ENCODE assay signal across 18 cellular contexts in the genomic region with DNA sequence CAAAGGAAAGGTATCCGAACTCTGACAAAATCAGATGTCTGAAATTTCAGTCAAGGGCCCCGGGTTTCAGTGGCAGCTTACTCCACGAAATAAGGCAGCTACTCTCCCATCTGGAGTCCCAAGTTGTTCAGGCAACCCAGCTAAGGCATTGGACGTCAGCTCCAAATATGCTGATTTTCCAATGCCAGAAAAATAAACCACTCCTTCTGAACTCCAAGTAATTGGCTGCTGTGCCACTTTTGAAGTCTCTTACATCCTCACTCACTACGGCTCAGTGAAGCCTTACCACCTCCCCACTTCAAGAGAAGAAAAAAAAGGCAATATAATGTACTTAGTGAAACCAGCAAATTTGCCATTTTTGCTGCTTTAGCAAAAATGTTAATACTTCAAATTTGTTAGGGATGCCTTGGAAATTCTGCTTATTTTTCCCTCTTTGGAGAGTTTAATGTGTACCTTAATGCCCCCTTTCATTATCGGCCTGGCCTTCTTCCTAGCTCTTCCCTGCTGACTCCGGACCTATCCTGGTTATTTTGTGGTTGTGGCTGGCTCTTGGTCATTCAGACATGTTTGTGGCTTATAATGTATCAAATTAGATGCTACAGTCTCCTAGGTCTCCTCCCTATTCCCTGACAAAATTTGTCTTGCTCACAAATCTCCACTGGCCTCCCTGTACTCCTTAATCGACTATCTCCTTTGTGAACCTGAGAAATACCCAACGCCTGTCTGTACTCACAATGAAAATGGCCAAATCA.
A peak's percentile ranks its signal among the peaks of the same experiment; 100 is the strongest.
DNase-seq lines count a peak whose midpoint lies in the region; FAIRE-seq and TF ChIP-seq lines count a peak whose summit lies in the region.
"Had no signal": no experiment of that assay in that cellular context is flagged by ENCODE, and none has a peak within 500 bp of the region (broad histone marks: within the 10 kb centered on the region; RNA-seq: fewer than 3 reads in every experiment).

No MANE protein-coding gene starts in this region.

- peak overlapping the region; percentile 85 for H3K27ac Mint-ChIP-seq in astrocyte (ENCODE audit: unreplicated experiment)
- peak overlapping the region; percentile 88 for H3K27ac Mint-ChIP-seq in osteocyte (ENCODE audit: unreplicated experiment)
- H3K27ac Mint-ChIP-seq: CD4-positive, alpha-beta T cell had no signal

- 85% methylated on average over 8 of the region's 9 CpGs for WGBS in esophagus muscularis mucosa

- H3K4me1 Mint-ChIP-seq in astrocyte (ENCODE audit: low read depth, unreplicated experiment) = peaks cover 37% of the 10 kb centered on the region
- peaks cover 51% of the 10 kb centered on the region for H3K4me1 Mint-ChIP-seq in osteocyte (ENCODE audit: unreplicated experiment)

- no peak overlapping the region for H3K27ac ChIP-seq in astrocyte (ENCODE audit: low read depth, low read length)
- H3K27ac ChIP-seq in esophagus muscularis mucosa (replicated peaks in 1 of 4) = no peak overlapping the region
- no peak overlapping the region for H3K27ac ChIP-seq in effector memory CD4-positive, alpha-beta T cell (ENCODE audit: insufficient read depth, low read length, poor library complexity, severe bottlenecking)
- H3K27ac ChIP-seq: GM23248, RWPE1 had no signal

- H3K36me3 Mint-ChIP-seq in astrocyte (ENCODE audit: low read depth, unreplicated experiment) (no peaks in the 10 kb centered on the region), osteocyte (ENCODE audit: unreplicated experiment) (no peaks in the 10 kb centered on the region)

- H4K20me1 ChIP-seq in astrocyte (ENCODE audit: insufficient read depth, low read length) = no peaks in the 10 kb centered on the region

- H3K27me3 Mint-ChIP-seq in astrocyte (ENCODE audit: low read depth, unreplicated experiment) = no peaks in the 10 kb centered on the region
- no peaks in the 10 kb centered on the region for H3K27me3 Mint-ChIP-seq in osteocyte (ENCODE audit: unreplicated experiment)

- no peak overlapping the region for H3K9ac ChIP-seq in astrocyte (ENCODE audit: low read length)
- H3K9ac ChIP-seq: GM23248 had no signal

- H3K4me1 ChIP-seq in astrocyte (ENCODE audit: insufficient read depth, low read length) = peaks cover 8% of the 10 kb centered on the region
- H3K4me1 ChIP-seq in esophagus muscularis mucosa = no peaks in the 10 kb centered on the region
- no peaks in the 10 kb centered on the region for H3K4me1 ChIP-seq in effector memory CD4-positive, alpha-beta T cell (ENCODE audit: control insufficient read depth, insufficient read depth, low read length, poor library complexity, severe bottlenecking)

- no peaks in the 10 kb centered on the region for H3K9me3 Mint-ChIP-seq in astrocyte (ENCODE audit: unreplicated experiment)
- no peaks in the 10 kb centered on the region for H3K9me3 Mint-ChIP-seq in osteocyte (ENCODE audit: unreplicated experiment)

- no peak for FAIRE-seq in astrocyte (lab: Jason Lieb, UNC)
- FAIRE-seq: G401.6, GM12891 had no signal

- intact Hi-C loops in esophagus muscularis mucosa (cut with DNase I) = no loop called here

- no peak overlapping the region for H2AFZ ChIP-seq in astrocyte (ENCODE audit: low read depth, low read length)
- H2AFZ ChIP-seq: GM23248 had no signal

- no peak for TF ChIP-seq EP300 in esophagus muscularis mucosa (IDR thresholded peaks at IDR 0.05)

- no peak for TF ChIP-seq POLR2A in esophagus muscularis mucosa (IDR thresholded peaks at IDR 0.05; ENCODE audit: low read depth)

- no peak for TF ChIP-seq CTCF in astrocyte (IDR thresholded peaks at IDR 0.05; ENCODE audit: insufficient read depth, low read depth, low read length)
- TF ChIP-seq CTCF in osteocyte (IDR thresholded peaks at IDR 0.05) = no peak
- no peak for TF ChIP-seq CTCF in esophagus muscularis mucosa (IDR thresholded peaks at IDR 0.05)

- no peaks in the 10 kb centered on the region for H3K27me3 ChIP-seq in astrocyte (ENCODE audit: insufficient read depth, low read length)
- H3K27me3 ChIP-seq in esophagus muscularis mucosa = no peaks in the 10 kb centered on the region
- H3K27me3 ChIP-seq in effector memory CD4-positive, alpha-beta T cell (replicated peaks; ENCODE audit: control insufficient read depth, insufficient read depth, low read length, poor library complexity, severe bottlenecking) = no peaks in the 10 kb centered on the region

- DNase-seq in HK-2 (ENCODE audit: unreplicated experiment) (peak; percentile 12), astrocyte (ENCODE audit: low read depth) (no peak), kidney tubule cell (ENCODE audit: low spot score) (peak; percentile 28), osteocyte (ENCODE audit: extremely low spot score, unreplicated experiment) (no peak), esophagus muscularis mucosa (ENCODE audit: extremely low spot score) (no peak), C1 segment of cervical spinal cord (lab: John Stamatoyannopoulos, UW) (no peak)
- no peak for DNase-seq in effector memory CD4-positive, alpha-beta T cell
- no peak for DNase-seq in stimulated activated CD4-positive, alpha-beta T cell treated with anti-CD3 and anti-CD28 coated beads, Interleukin-4, amount 100 ng/mL, for 1 hour
- DNase-seq: AML-193; CD4-positive, alpha-beta T cell; DMS79; GM23248; Karpas-422; NCI-H187 treated with DMSO at 0.1 percent for 48 hours; NCI-H510A had no signal

- H3K36me3 ChIP-seq in astrocyte (ENCODE audit: insufficient read depth, low read length) = no peaks in the 10 kb centered on the region
- H3K36me3 ChIP-seq in esophagus muscularis mucosa = no peaks in the 10 kb centered on the region
- H3K36me3 ChIP-seq in effector memory CD4-positive, alpha-beta T cell (ENCODE audit: control insufficient read depth, insufficient read depth, low read length) = no peaks in the 10 kb centered on the region

- no peak overlapping the region for H3K4me2 ChIP-seq in astrocyte (ENCODE audit: low read length)

- H3K9me3 ChIP-seq in astrocyte (ENCODE audit: insufficient read depth, low read depth, low read length) (no peaks in the 10 kb centered on the region), esophagus muscularis mucosa (no peaks in the 10 kb centered on the region)
- H3K9me3 ChIP-seq in effector memory CD4-positive, alpha-beta T cell (ENCODE audit: control insufficient read depth, low read length) = no peaks in the 10 kb centered on the region

- H3K4me3 Mint-ChIP-seq in astrocyte (ENCODE audit: unreplicated experiment) (no peak overlapping the region), osteocyte (ENCODE audit: unreplicated experiment) (no peak overlapping the region)
- H3K4me3 Mint-ChIP-seq: CD4-positive, alpha-beta T cell had no signal

- H3K4me3 ChIP-seq in astrocyte (ENCODE audit: insufficient read depth, low read depth, low read length) = no peak overlapping the region
- no peak overlapping the region for H3K4me3 ChIP-seq in esophagus muscularis mucosa
- H3K4me3 ChIP-seq in effector memory CD4-positive, alpha-beta T cell (ENCODE audit: insufficient read depth, low read depth, low read length, poor library complexity, severe bottlenecking) = no peak overlapping the region
- H3K4me3 ChIP-seq: GM23248 had no signal

- no peaks in the 10 kb centered on the region for H3K79me2 ChIP-seq in astrocyte (ENCODE audit: insufficient read depth, low read length)

Comparison
In these comparisons a context has a peak if more than half of its experiments do, and no peak if none do; other contexts are left out.
1. DNase-seq: peak in HK-2 (single experiment) and kidney tubule cell (single experiment); none in astrocyte (single experiment), osteocyte (single experiment), esophagus muscularis mucosa (single experiment), effector memory CD4-positive, alpha-beta T cell (0 of 3), stimulated activated CD4-positive, alpha-beta T cell treated with anti-CD3 and anti-CD28 coated beads, Interleukin-4, amount 100 ng/mL, for 1 hour (single experiment) and C1 segment of cervical spinal cord (0 of 14).